ENCODE assay signal across 1 cellular context in genomic region chr17:68437979-68438877, GRCh38.
TF ChIP-seq lines count a peak whose summit lies in the region.

No MANE protein-coding gene starts in this region.

TF ChIP-seq in K562, 482 proteins besides CTCF, POLR2A, EP300 and RAD21 (continued from another document and continues in another):
- TF ChIP-seq, protein P1, sequence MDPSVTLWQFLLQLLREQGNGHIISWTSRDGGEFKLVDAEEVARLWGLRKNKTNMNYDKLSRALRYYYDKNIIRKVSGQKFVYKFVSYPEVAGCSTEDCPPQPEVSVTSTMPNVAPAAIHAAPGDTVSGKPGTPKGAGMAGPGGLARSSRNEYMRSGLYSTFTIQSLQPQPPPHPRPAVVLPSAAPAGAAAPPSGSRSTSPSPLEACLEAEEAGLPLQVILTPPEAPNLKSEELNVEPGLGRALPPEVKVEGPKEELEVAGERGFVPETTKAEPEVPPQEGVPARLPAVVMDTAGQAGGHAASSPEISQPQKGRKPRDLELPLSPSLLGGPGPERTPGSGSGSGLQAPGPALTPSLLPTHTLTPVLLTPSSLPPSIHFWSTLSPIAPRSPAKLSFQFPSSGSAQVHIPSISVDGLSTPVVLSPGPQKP (CRISPR knock-in tag; IDR thresholded peaks at IDR 0.05) = no peak
- TF ChIP-seq HDGF (IDR thresholded peaks at IDR 0.05) = no peak
- no peak for TF ChIP-seq MTF1 (CRISPR knock-in tag; IDR thresholded peaks at IDR 0.05; ENCODE audit: borderline replicate concordance)
- TF ChIP-seq ZNF584 (CRISPR knock-in tag; IDR thresholded peaks at IDR 0.05; ENCODE audit: low read depth) = no peak; the same call in 1 of the 2 replicates
- TF ChIP-seq, protein P2, sequence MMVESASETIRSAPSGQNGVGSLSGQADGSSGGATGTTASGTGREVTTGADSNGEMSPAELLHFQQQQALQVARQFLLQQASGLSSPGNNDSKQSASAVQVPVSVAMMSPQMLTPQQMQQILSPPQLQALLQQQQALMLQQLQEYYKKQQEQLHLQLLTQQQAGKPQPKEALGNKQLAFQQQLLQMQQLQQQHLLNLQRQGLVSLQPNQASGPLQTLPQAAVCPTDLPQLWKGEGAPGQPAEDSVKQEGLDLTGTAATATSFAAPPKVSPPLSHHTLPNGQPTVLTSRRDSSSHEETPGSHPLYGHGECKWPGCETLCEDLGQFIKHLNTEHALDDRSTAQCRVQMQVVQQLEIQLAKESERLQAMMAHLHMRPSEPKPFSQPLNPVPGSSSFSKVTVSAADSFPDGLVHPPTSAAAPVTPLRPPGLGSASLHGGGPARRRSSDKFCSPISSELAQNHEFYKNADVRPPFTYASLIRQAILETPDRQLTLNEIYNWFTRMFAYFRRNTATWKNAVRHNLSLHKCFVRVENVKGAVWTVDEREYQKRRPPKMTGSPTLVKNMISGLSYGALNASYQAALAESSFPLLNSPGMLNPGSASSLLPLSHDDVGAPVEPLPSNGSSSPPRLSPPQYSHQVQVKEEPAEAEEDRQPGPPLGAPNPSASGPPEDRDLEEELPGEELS (CRISPR knock-in tag; IDR thresholded peaks at IDR 0.05; ENCODE audit: borderline replicate concordance) = no peak
- no peak for TF ChIP-seq NRF1 (conservative IDR thresholded peaks at IDR 0.05 in 1 of 2, IDR thresholded peaks at IDR 0.05 in 1 of 2)
- TF ChIP-seq HNRNPUL1 (IDR thresholded peaks at IDR 0.05; ENCODE audit: low read length) = no peak
- peak; percentile 63; the same call in 1 of the 2 replicates for TF ChIP-seq MYC (IDR thresholded peaks at IDR 0.05; ENCODE audit: low read depth, low read length)
- TF ChIP-seq MYC (CRISPR knock-in tag; IDR thresholded peaks at IDR 0.05; ENCODE audit: borderline replicate concordance, low read depth) = no peak
- no peak for TF ChIP-seq MEF2A (IDR thresholded peaks at IDR 0.05; ENCODE audit: control insufficient read depth, low read depth, low read length)
- TF ChIP-seq ZFP1 (CRISPR knock-in tag; IDR thresholded peaks at IDR 0.05) = no peak
- TF ChIP-seq, protein P3, sequence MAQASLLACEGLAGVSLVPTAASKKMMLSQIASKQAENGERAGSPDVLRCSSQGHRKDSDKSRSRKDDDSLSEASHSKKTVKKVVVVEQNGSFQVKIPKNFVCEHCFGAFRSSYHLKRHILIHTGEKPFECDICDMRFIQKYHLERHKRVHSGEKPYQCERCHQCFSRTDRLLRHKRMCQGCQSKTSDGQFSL (CRISPR knock-in tag; IDR thresholded peaks at IDR 0.05) = no peak
- TF ChIP-seq, protein P3 (tag; IDR thresholded peaks at IDR 0.05) = peak in 1 of 2 experiments; percentile 61; a peak in 1 of 4 replicates
- TF ChIP-seq TAF9B (IDR thresholded peaks at IDR 0.05; ENCODE audit: partially characterized antibody) = peak; percentile 36
- no peak for TF ChIP-seq SAFB (IDR thresholded peaks at IDR 0.05; ENCODE audit: borderline replicate concordance, low read depth, low read length)
- no peak for TF ChIP-seq KAT8 (IDR thresholded peaks at IDR 0.05; ENCODE audit: low read depth)
- no peak; the same call in 1 of the 2 replicates for TF ChIP-seq ZNF311 (CRISPR knock-in tag; IDR thresholded peaks at IDR 0.05)
- TF ChIP-seq, protein P4, sequence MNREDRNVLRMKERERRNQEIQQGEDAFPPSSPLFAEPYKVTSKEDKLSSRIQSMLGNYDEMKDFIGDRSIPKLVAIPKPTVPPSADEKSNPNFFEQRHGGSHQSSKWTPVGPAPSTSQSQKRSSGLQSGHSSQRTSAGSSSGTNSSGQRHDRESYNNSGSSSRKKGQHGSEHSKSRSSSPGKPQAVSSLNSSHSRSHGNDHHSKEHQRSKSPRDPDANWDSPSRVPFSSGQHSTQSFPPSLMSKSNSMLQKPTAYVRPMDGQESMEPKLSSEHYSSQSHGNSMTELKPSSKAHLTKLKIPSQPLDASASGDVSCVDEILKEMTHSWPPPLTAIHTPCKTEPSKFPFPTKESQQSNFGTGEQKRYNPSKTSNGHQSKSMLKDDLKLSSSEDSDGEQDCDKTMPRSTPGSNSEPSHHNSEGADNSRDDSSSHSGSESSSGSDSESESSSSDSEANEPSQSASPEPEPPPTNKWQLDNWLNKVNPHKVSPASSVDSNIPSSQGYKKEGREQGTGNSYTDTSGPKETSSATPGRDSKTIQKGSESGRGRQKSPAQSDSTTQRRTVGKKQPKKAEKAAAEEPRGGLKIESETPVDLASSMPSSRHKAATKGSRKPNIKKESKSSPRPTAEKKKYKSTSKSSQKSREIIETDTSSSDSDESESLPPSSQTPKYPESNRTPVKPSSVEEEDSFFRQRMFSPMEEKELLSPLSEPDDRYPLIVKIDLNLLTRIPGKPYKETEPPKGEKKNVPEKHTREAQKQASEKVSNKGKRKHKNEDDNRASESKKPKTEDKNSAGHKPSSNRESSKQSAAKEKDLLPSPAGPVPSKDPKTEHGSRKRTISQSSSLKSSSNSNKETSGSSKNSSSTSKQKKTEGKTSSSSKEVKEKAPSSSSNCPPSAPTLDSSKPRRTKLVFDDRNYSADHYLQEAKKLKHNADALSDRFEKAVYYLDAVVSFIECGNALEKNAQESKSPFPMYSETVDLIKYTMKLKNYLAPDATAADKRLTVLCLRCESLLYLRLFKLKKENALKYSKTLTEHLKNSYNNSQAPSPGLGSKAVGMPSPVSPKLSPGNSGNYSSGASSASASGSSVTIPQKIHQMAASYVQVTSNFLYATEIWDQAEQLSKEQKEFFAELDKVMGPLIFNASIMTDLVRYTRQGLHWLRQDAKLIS (CRISPR knock-in tag; IDR thresholded peaks at IDR 0.05) = no peak
- TF ChIP-seq, protein P5, sequence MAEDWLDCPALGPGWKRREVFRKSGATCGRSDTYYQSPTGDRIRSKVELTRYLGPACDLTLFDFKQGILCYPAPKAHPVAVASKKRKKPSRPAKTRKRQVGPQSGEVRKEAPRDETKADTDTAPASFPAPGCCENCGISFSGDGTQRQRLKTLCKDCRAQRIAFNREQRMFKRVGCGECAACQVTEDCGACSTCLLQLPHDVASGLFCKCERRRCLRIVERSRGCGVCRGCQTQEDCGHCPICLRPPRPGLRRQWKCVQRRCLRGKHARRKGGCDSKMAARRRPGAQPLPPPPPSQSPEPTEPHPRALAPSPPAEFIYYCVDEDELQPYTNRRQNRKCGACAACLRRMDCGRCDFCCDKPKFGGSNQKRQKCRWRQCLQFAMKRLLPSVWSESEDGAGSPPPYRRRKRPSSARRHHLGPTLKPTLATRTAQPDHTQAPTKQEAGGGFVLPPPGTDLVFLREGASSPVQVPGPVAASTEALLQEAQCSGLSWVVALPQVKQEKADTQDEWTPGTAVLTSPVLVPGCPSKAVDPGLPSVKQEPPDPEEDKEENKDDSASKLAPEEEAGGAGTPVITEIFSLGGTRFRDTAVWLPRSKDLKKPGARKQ (CRISPR knock-in tag; IDR thresholded peaks at IDR 0.05) = no peak
- TF ChIP-seq ILK (tag; IDR thresholded peaks at IDR 0.05; ENCODE audit: borderline replicate concordance, low read depth) = no peak
- TF ChIP-seq MCM2 (IDR thresholded peaks at IDR 0.05; ENCODE audit: low read depth) = no peak
- TF ChIP-seq SFPQ (IDR thresholded peaks at IDR 0.05; ENCODE audit: low read depth, low read length) = no peak
- TF ChIP-seq C11orf30 (IDR thresholded peaks at IDR 0.05; ENCODE audit: low read depth) = no peak
- TF ChIP-seq SETDB1 (IDR thresholded peaks at IDR 0.05; ENCODE audit: low read length) = no peak
- TF ChIP-seq SRSF7 (optimal IDR thresholded peaks at IDR 0.05; ENCODE audit: low read depth, low read length) = no peak
- TF ChIP-seq LCOR (CRISPR knock-in tag; IDR thresholded peaks at IDR 0.05) = no peak
- no peak for TF ChIP-seq ZNF263 (CRISPR knock-in tag; IDR thresholded peaks at IDR 0.05; ENCODE audit: borderline replicate concordance)
- TF ChIP-seq GMEB1 (CRISPR knock-in tag; IDR thresholded peaks at IDR 0.05) = no peak
- TF ChIP-seq ZNF512 (tag; IDR thresholded peaks at IDR 0.05) = no peak
- no peak for TF ChIP-seq ZNF57 (CRISPR knock-in tag; IDR thresholded peaks at IDR 0.05)
- no peak for TF ChIP-seq FOXP1 (CRISPR knock-in tag; IDR thresholded peaks at IDR 0.05)
- TF ChIP-seq XRCC3 (IDR thresholded peaks at IDR 0.05) = no peak
- no peak for TF ChIP-seq CC2D1A (IDR thresholded peaks at IDR 0.05)
- peak; percentile 39; the same call in 1 of the 2 replicates for TF ChIP-seq POLR2AphosphoS5 (IDR thresholded peaks at IDR 0.05; ENCODE audit: control insufficient read depth, insufficient read depth, low read depth, low read length)
- peak; percentile 31 for TF ChIP-seq TAL1 (IDR thresholded peaks at IDR 0.05)
- no peak for TF ChIP-seq DACH1 (IDR thresholded peaks at IDR 0.05; ENCODE audit: partially characterized antibody)
- TF ChIP-seq ETV6 (IDR thresholded peaks at IDR 0.05; ENCODE audit: borderline replicate concordance in 1 of 2, low read depth in 2 of 2, low read length in 1 of 2) = peak in 1 of 2 experiments; percentile 51; a peak in 2 of 4 replicates
- TF ChIP-seq ETV6 (CRISPR knock-in tag; IDR thresholded peaks at IDR 0.05; ENCODE audit: borderline replicate concordance) = no peak
- TF ChIP-seq, protein P6, sequence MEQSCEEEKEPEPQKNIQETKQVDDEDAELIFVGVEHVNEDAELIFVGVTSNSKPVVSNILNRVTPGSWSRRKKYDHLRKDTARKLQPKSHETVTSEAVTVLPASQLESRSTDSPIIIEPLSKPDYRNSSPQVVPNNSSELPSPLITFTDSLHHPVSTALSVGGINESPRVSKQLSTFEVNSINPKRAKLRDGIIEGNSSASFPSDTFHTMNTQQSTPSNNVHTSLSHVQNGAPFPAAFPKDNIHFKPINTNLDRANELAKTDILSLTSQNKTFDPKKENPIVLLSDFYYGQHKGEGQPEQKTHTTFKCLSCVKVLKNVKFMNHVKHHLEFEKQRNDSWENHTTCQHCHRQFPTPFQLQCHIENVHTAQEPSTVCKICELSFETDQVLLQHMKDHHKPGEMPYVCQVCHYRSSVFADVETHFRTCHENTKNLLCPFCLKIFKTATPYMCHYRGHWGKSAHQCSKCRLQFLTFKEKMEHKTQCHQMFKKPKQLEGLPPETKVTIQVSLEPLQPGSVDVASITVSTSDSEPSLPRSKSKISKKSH (CRISPR knock-in tag; IDR thresholded peaks at IDR 0.05) = no peak
- TF ChIP-seq SPI1 (IDR thresholded peaks at IDR 0.05; ENCODE audit: borderline replicate concordance, low read depth, low read length) = peak; percentile 95
- TF ChIP-seq BRF1 (IDR thresholded peaks at IDR 0.05; ENCODE audit: borderline replicate concordance, extremely low read depth, insufficient read length) = no peak
- no peak for TF ChIP-seq ZNF354B (CRISPR knock-in tag; IDR thresholded peaks at IDR 0.05)
- TF ChIP-seq, protein P7, sequence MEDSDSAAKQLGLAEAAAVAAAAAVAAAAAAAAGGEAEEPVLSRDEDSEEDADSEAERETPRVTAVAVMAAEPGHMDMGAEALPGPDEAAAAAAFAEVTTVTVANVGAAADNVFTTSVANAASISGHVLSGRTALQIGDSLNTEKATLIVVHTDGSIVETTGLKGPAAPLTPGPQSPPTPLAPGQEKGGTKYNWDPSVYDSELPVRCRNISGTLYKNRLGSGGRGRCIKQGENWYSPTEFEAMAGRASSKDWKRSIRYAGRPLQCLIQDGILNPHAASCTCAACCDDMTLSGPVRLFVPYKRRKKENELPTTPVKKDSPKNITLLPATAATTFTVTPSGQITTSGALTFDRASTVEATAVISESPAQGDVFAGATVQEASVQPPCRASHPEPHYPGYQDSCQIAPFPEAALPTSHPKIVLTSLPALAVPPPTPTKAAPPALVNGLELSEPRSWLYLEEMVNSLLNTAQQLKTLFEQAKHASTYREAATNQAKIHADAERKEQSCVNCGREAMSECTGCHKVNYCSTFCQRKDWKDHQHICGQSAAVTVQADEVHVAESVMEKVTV (CRISPR knock-in tag; IDR thresholded peaks at IDR 0.05) = no peak
- TF ChIP-seq ZBTB34 (CRISPR knock-in tag; IDR thresholded peaks at IDR 0.05) = no peak
